Comparison of ENCODE assay signal across 9 cellular contexts in genomic region chr4:77800483-77801259, GRCh38. TPM values are rescaled to one million over a fixed set of nuclear protein-coding genes. Genes with fewer than 3 reads are reported as not detected.
DNase-seq lines count a peak whose midpoint lies in the region; ATAC-seq and TF ChIP-seq lines count a peak whose summit lies in the region.
"Had no signal": no experiment of that assay in that cellular context is flagged by ENCODE, and none has a peak within 500 bp of the region (broad histone marks: within the 10 kb centered on the region; RNA-seq: fewer than 3 reads in every experiment).

No MANE protein-coding gene starts in this region.

- 51 to 57% (median 54%) methylated on average over 2 of the region's 2 CpGs for WGBS in adrenal gland, 4 donors
- 46 to 52% (median 49%) methylated on average over 2 of the region's 2 CpGs for WGBS in stomach, 5 donors

- no peak for ATAC-seq in HG03135 (IDR thresholded peaks at IDR 0.05; ENCODE audit: unreplicated experiment)
- ATAC-seq: GM12878 had no signal

- H3K27ac ChIP-seq in adrenal gland = peak overlapping the region in 3 of 5 donors; percentile 5 to 52 (median 19)
- H3K27ac ChIP-seq in stomach = peak overlapping the region in 3 of 5 donors; percentile 42 to 73 (median 60)

- H3K27me3 ChIP-seq in adrenal gland = no peaks in the 10 kb centered on the region
- no peaks in the 10 kb centered on the region for H3K27me3 ChIP-seq in stomach

- no peak for TF ChIP-seq CTCF in adrenal gland (IDR thresholded peaks at IDR 0.05)
- TF ChIP-seq CTCF in stomach (IDR thresholded peaks at IDR 0.05) = no peak
- no peak for TF ChIP-seq CTCF in osteocyte (IDR thresholded peaks at IDR 0.05)

- H3K4me3 Mint-ChIP-seq in activated CD4-positive, alpha-beta T cell treated with anti-CD3 and anti-CD28 coated beads, Interleukin-2, amount 10 ng/mL, durations not matched to agents 7 days and 5 days = peak overlapping the region; percentile 62
- no peak overlapping the region for H3K4me3 Mint-ChIP-seq in osteocyte (ENCODE audit: unreplicated experiment)

- CTCF ChIA-PET in activated CD4-positive, alpha-beta T cell treated with anti-CD3 and anti-CD28 coated beads, Interleukin-2, amount 10 ng/mL, durations not matched to agents 7 days and 5 days (lab: Charles Lee) = interaction anchor here (0.6 to 1.5 kb wide), 6 partner anchors 11 to 76 kb away, joined by 3 to 4 read pairs (median 3); no protein-coding TSS in a partner anchor

- peaks cover 57% of the 10 kb centered on the region for H3K4me1 Mint-ChIP-seq in activated CD4-positive, alpha-beta T cell treated with anti-CD3 and anti-CD28 coated beads, Interleukin-2, amount 10 ng/mL, durations not matched to agents 7 days and 5 days
- peaks cover 30% of the 10 kb centered on the region for H3K4me1 Mint-ChIP-seq in osteocyte (ENCODE audit: unreplicated experiment)

- no peak overlapping the region for H3K4me3 ChIP-seq in adrenal gland
- H3K4me3 ChIP-seq in stomach = no peak overlapping the region
- H3K4me3 ChIP-seq: GM12878 had no signal

- H3K9me3 Mint-ChIP-seq in activated CD4-positive, alpha-beta T cell treated with anti-CD3 and anti-CD28 coated beads, Interleukin-2, amount 10 ng/mL, durations not matched to agents 7 days and 5 days = peaks cover 5% of the 10 kb centered on the region
- H3K9me3 Mint-ChIP-seq in osteocyte (ENCODE audit: unreplicated experiment) = no peaks in the 10 kb centered on the region

- H3K4me1 ChIP-seq in adrenal gland (replicated peaks in 1 of 2) (peaks cover 24 to 56% of the 10 kb centered on the region in 2 donors), stomach (peaks cover 34 to 87% (median 55%) of the 10 kb centered on the region in 4 donors)

- no peaks in the 10 kb centered on the region for H3K27me3 Mint-ChIP-seq in activated CD4-positive, alpha-beta T cell treated with anti-CD3 and anti-CD28 coated beads, Interleukin-2, amount 10 ng/mL, durations not matched to agents 7 days and 5 days
- H3K27me3 Mint-ChIP-seq in osteocyte (ENCODE audit: unreplicated experiment) = no peaks in the 10 kb centered on the region

- POLR2A ChIA-PET in activated CD4-positive, alpha-beta T cell treated with anti-CD3 and anti-CD28 coated beads, Interleukin-2, amount 10 ng/mL, durations not matched to agents 7 days and 5 days (lab: Charles Lee) = interaction anchor here (0.7 to 1.1 kb wide), 3 partner anchors 17 to 66 kb away, joined by 3 to 6 read pairs (median 4); no protein-coding TSS in a partner anchor

- peaks cover 42% of the 10 kb centered on the region for H3K36me3 Mint-ChIP-seq in activated CD4-positive, alpha-beta T cell treated with anti-CD3 and anti-CD28 coated beads, Interleukin-2, amount 10 ng/mL, durations not matched to agents 7 days and 5 days (ENCODE audit: low read depth)
- no peaks in the 10 kb centered on the region for H3K36me3 Mint-ChIP-seq in osteocyte (ENCODE audit: unreplicated experiment)

- no peak for TF ChIP-seq POLR2A in adrenal gland (IDR thresholded peaks at IDR 0.05)
- no peak for TF ChIP-seq POLR2A in stomach (IDR thresholded peaks at IDR 0.05)

- peak overlapping the region; percentile 77 for H3K27ac Mint-ChIP-seq in activated CD4-positive, alpha-beta T cell treated with anti-CD3 and anti-CD28 coated beads, Interleukin-2, amount 10 ng/mL, durations not matched to agents 7 days and 5 days
- H3K27ac Mint-ChIP-seq in osteocyte (ENCODE audit: unreplicated experiment) = no peak overlapping the region

- no peak for TF ChIP-seq EP300 in stomach (IDR thresholded peaks at IDR 0.05)

- no peaks in the 10 kb centered on the region for H3K36me3 ChIP-seq in adrenal gland (replicated peaks in 1 of 2)
- no peaks in the 10 kb centered on the region for H3K36me3 ChIP-seq in stomach

- H3K9me3 ChIP-seq in adrenal gland (replicated peaks in 1 of 3) (no peaks in the 10 kb centered on the region), stomach (no peaks in the 10 kb centered on the region)

- DNase-seq in activated CD4-positive, alpha-beta T cell treated with anti-CD3 and anti-CD28 coated beads, Interleukin-2, amount 10 ng/mL, durations not matched to agents 7 days and 5 days = no peak
- no peak for DNase-seq in activated CD4-positive, alpha-beta T cell treated with anti-CD3 and anti-CD28 coated beads, Interleukin-2, amount 50 U/mL, for 48 hours
- DNase-seq in adrenal gland (no peak), iris pigment epithelial cell (ENCODE audit: low read depth) (peak; percentile 43), stomach (no peak), osteocyte (ENCODE audit: extremely low spot score, unreplicated experiment) (no peak)
- DNase-seq in activated effector memory CD4-positive, alpha-beta T cell treated with anti-CD3 and anti-CD28 coated beads, Interleukin-2, amount 50 U/mL, for 16 hours = no peak

- intact Hi-C loops in adrenal gland (cut with DNase I) = no loop called here
- intact Hi-C loops in stomach (cut with DNase I; ENCODE audit: low total_unique reads) = no loop called here

RNA-seq across cellular contexts. Expression of gene CNOT6L, which starts 18.5 kb away (rescaled TPM):
- total RNA-seq in activated CD4-positive, alpha-beta T cell treated with anti-CD3 and anti-CD28 coated beads, Interleukin-2, amount 10 ng/mL, durations not matched to agents 7 days and 5 days = 100 to 1,000 TPM; 108 to 122 TPM
- 10 to 100 TPM; 12.1 to 50.9 (median 42.1) TPM for total RNA-seq in adrenal gland
- 10 to 100 TPM in 1 of 3 donors, 1 to 10 TPM in 2; 4.0 to 20.2 (median 4.8) TPM for polyA plus RNA-seq in adrenal gland
- total RNA-seq in stomach = 10 to 100 TPM in 3 of 5 donors, 1 to 10 TPM in 2; 6.7 to 74.5 (median 13.8) TPM
- polyA plus RNA-seq in stomach = 1 to 10 TPM; 4.6 to 5.5 (median 5.3) TPM
- total RNA-seq in osteocyte = 28.6 and 28.9 TPM in 2 replicates
